1 cellular context compared by ENCODE assay signal in genomic region chr2:215428060-215428910, GRCh38.
TF ChIP-seq lines count a peak whose summit lies in the region.

No MANE protein-coding gene starts in this region.

TF ChIP-seq in WTC11, 78 proteins besides CTCF, POLR2A, EP300 and RAD21 (continued from another document):
- TF ChIP-seq, protein P1, sequence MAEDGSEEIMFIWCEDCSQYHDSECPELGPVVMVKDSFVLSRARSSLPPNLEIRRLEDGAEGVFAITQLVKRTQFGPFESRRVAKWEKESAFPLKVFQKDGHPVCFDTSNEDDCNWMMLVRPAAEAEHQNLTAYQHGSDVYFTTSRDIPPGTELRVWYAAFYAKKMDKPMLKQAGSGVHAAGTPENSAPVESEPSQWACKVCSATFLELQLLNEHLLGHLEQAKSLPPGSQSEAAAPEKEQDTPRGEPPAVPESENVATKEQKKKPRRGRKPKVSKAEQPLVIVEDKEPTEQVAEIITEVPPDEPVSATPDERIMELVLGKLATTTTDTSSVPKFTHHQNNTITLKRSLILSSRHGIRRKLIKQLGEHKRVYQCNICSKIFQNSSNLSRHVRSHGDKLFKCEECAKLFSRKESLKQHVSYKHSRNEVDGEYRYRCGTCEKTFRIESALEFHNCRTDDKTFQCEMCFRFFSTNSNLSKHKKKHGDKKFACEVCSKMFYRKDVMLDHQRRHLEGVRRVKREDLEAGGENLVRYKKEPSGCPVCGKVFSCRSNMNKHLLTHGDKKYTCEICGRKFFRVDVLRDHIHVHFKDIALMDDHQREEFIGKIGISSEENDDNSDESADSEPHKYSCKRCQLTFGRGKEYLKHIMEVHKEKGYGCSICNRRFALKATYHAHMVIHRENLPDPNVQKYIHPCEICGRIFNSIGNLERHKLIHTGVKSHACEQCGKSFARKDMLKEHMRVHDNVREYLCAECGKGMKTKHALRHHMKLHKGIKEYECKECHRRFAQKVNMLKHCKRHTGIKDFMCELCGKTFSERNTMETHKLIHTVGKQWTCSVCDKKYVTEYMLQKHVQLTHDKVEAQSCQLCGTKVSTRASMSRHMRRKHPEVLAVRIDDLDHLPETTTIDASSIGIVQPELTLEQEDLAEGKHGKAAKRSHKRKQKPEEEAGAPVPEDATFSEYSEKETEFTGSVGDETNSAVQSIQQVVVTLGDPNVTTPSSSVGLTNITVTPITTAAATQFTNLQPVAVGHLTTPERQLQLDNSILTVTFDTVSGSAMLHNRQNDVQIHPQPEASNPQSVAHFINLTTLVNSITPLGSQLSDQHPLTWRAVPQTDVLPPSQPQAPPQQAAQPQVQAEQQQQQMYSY (CRISPR knock-in tag; IDR thresholded peaks at IDR 0.05): no peak
- no peak for TF ChIP-seq CDX4 (CRISPR knock-in tag; IDR thresholded peaks at IDR 0.05; ENCODE audit: borderline replicate concordance)
- TF ChIP-seq, protein P2, sequence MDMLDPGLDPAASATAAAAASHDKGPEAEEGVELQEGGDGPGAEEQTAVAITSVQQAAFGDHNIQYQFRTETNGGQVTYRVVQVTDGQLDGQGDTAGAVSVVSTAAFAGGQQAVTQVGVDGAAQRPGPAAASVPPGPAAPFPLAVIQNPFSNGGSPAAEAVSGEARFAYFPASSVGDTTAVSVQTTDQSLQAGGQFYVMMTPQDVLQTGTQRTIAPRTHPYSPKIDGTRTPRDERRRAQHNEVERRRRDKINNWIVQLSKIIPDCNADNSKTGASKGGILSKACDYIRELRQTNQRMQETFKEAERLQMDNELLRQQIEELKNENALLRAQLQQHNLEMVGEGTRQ (CRISPR knock-in tag; IDR thresholded peaks at IDR 0.05): no peak
- TF ChIP-seq, protein P3, sequence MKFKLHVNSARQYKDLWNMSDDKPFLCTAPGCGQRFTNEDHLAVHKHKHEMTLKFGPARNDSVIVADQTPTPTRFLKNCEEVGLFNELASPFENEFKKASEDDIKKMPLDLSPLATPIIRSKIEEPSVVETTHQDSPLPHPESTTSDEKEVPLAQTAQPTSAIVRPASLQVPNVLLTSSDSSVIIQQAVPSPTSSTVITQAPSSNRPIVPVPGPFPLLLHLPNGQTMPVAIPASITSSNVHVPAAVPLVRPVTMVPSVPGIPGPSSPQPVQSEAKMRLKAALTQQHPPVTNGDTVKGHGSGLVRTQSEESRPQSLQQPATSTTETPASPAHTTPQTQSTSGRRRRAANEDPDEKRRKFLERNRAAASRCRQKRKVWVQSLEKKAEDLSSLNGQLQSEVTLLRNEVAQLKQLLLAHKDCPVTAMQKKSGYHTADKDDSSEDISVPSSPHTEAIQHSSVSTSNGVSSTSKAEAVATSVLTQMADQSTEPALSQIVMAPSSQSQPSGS (CRISPR knock-in tag; IDR thresholded peaks at IDR 0.05; ENCODE audit: borderline replicate concordance, low read depth): no peak
- no peak for TF ChIP-seq ESRRA (CRISPR knock-in tag; IDR thresholded peaks at IDR 0.05; ENCODE audit: borderline replicate concordance)
- no peak for TF ChIP-seq ATF6 (CRISPR knock-in tag; IDR thresholded peaks at IDR 0.05)
- no peak for TF ChIP-seq FOXP1 (CRISPR knock-in tag; IDR thresholded peaks at IDR 0.05; ENCODE audit: borderline replicate concordance)
- TF ChIP-seq ATF1 (CRISPR knock-in tag; IDR thresholded peaks at IDR 0.05): no peak
TF ChIP-seq in WTC11: peak in this region for 0.
